In the genomic region with DNA sequence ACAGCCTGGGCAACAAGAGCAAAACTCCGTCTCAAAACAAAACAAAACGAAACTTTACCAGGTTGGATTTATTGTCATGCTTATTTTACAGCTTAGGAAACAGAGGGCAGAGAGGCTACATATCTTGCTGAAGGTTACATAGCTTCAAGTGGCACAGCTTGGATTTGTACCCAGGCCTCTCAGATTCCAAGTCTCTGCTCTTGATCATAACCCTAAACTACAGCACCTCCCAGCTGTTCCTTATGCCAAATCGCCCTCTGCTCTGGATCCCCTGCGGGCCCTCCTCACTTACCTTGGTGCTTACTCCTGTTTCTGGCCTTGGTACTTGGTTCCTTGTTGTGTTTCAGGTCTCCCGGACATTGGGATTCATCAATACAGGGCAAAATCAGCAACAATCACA, we compare ENCODE assay signal across 21 cellular contexts. TPM values are rescaled to one million over a fixed set of nuclear protein-coding genes. Genes with fewer than 3 reads are reported as not detected.
DNase-seq lines count a peak whose midpoint lies in the region; ATAC-seq and TF ChIP-seq lines count a peak whose summit lies in the region.
"Had no signal": no experiment of that assay in that cellular context is flagged by ENCODE, and none has a peak within 500 bp of the region (broad histone marks: within the 10 kb centered on the region; RNA-seq: fewer than 3 reads in every experiment).

No MANE protein-coding gene starts in this region.

- TF ChIP-seq CTCF in WERI-Rb-1 (IDR thresholded peaks at IDR 0.05; ENCODE audit: low read depth, low read length): no peak
- TF ChIP-seq CTCF in left lung (IDR thresholded peaks at IDR 0.05): no peak
- TF ChIP-seq CTCF in vagina (IDR thresholded peaks at IDR 0.05): no peak
- TF ChIP-seq CTCF in esophagus squamous epithelium (IDR thresholded peaks at IDR 0.05): no peak

- H3K9me3 ChIP-seq in right cardiac atrium (ENCODE audit: control insufficient read depth, low read length) (no peaks in the 10 kb centered on the region), WERI-Rb-1 (ENCODE audit: severe bottlenecking) (no peaks in the 10 kb centered on the region), left lung (no peaks in the 10 kb centered on the region), vagina (no peaks in the 10 kb centered on the region), esophagus squamous epithelium (no peaks in the 10 kb centered on the region)
- H3K9me3 ChIP-seq: HAP-1 had no signal

- H3K4me1 ChIP-seq in right cardiac atrium (ENCODE audit: control insufficient read depth, insufficient read depth, low read length): no peaks in the 10 kb centered on the region
- no peaks in the 10 kb centered on the region for H3K4me1 ChIP-seq in left lung
- no peaks in the 10 kb centered on the region for H3K4me1 ChIP-seq in vagina
- peaks cover 0 to under 1% (median 0%) of the 10 kb centered on the region in 3 donors for H3K4me1 ChIP-seq in esophagus squamous epithelium
- H3K4me1 ChIP-seq: HAP-1 had no signal

- TF ChIP-seq POLR2A in vagina (IDR thresholded peaks at IDR 0.05): no peak
- TF ChIP-seq POLR2A in esophagus squamous epithelium (IDR thresholded peaks at IDR 0.05): no peak
- TF ChIP-seq POLR2A in erythroblast (IDR thresholded peaks at IDR 0.05; ENCODE audit: low read length): no peak

- WGBS in right cardiac atrium: 91% methylated on average over 5 of the region's 5 CpGs
- WGBS in esophagus squamous epithelium, 2 donors: 87 to 89% methylated on average over 5 of the region's 5 CpGs

- H3K4me3 ChIP-seq in right cardiac atrium (ENCODE audit: low read length) (no peak overlapping the region), WERI-Rb-1 (ENCODE audit: low read depth, low read length) (no peak overlapping the region), left lung (no peak overlapping the region), vagina (no peak overlapping the region), esophagus squamous epithelium (no peak overlapping the region)
- H3K4me3 ChIP-seq: GM12878, GM23248, HAP-1 had no signal

- peaks cover 3% of the 10 kb centered on the region for H3K36me3 ChIP-seq in WERI-Rb-1
- H3K36me3 ChIP-seq in left lung: no peaks in the 10 kb centered on the region
- peaks cover 0 to 1% of the 10 kb centered on the region in 2 donors for H3K36me3 ChIP-seq in vagina
- peaks cover 0 to 1% (median 0%) of the 10 kb centered on the region in 3 donors for H3K36me3 ChIP-seq in esophagus squamous epithelium
- H3K36me3 ChIP-seq: HAP-1 had no signal

- ATAC-seq in Right ventricle myocardium superior (ENCODE audit: poor library complexity) (peak; percentile 64), right cardiac atrium (no peak), left lung (peak; percentile 57), GM21526 (IDR thresholded peaks at IDR 0.05; ENCODE audit: low FRiP score, unreplicated experiment) (no peak)
- ATAC-seq: CD8-positive, alpha-beta T cell; GM12878 had no signal

- intact Hi-C loops in Right ventricle myocardium superior (cut with DNase I) (no loop called here), right cardiac atrium (cut with DNase I) (no loop called here), left lung (cut with DNase I) (no loop called here), vagina (cut with DNase I) (no loop called here), esophagus squamous epithelium (cut with DNase I) (no loop called here)

- H3K27me3 ChIP-seq in right cardiac atrium (ENCODE audit: control insufficient read depth, insufficient read depth): no peaks in the 10 kb centered on the region
- no peaks in the 10 kb centered on the region for H3K27me3 ChIP-seq in WERI-Rb-1 (ENCODE audit: insufficient read depth, low read depth, severe bottlenecking)
- H3K27me3 ChIP-seq in left lung: no peaks in the 10 kb centered on the region
- no peaks in the 10 kb centered on the region for H3K27me3 ChIP-seq in vagina
- H3K27me3 ChIP-seq in esophagus squamous epithelium: no peaks in the 10 kb centered on the region

- DNase-seq in Right ventricle myocardium superior (no peak), right cardiac atrium (no peak), WERI-Rb-1 (peak; percentile 4), left lung (no peak), vagina (ENCODE audit: extremely low spot score in 2 of 2) (peak; percentile 19 to 25), esophagus squamous epithelium (lab: John Stamatoyannopoulos, UW) (no peak), erythroblast (lab: John Stamatoyannopoulos, UW) (no peak)
- DNase-seq: AML-193; C1 segment of cervical spinal cord; CD8-positive, alpha-beta T cell; DND-41; GM23248; NCI-H1105 treated with DMSO at 0.1 percent for 48 hours; NCI-H2081; NCI-H2171; NCI-H345; SHP77 had no signal

- H3K27ac ChIP-seq in right cardiac atrium (ENCODE audit: low read length) (no peak overlapping the region), WERI-Rb-1 (no peak overlapping the region), left lung (no peak overlapping the region), vagina (no peak overlapping the region), esophagus squamous epithelium (no peak overlapping the region)
- H3K27ac ChIP-seq: GM23248, KMS-11 had no signal

RNA-seq across cellular contexts. Expression of gene CUEDC1, which starts 11.7 kb away (rescaled TPM):
- total RNA-seq in Right ventricle myocardium superior (44.6 TPM), right cardiac atrium (10 to 100 TPM; 53.1 to 60.5 (median 55.1) TPM), left lung (10 to 100 TPM; 44.1 to 47.3 TPM), vagina (28.7 TPM), esophagus squamous epithelium (10 to 100 TPM in 3 of 4 donors, 1 to 10 TPM in 1; 7.4 to 27.3 (median 18.4) TPM)
- 41.0 TPM for polyA plus RNA-seq in right cardiac atrium

RNA-seq across cellular contexts. Expression of gene VEZF1, which starts 21.2 kb away (rescaled TPM):
- 73.7 TPM for total RNA-seq in Right ventricle myocardium superior
- 10 to 100 TPM; 67.4 to 74.6 (median 68.5) TPM for total RNA-seq in right cardiac atrium
- 20.0 TPM for polyA plus RNA-seq in right cardiac atrium
- total RNA-seq in left lung: 10 to 100 TPM; 62.7 to 62.9 TPM
- total RNA-seq in vagina: 86.2 TPM
- total RNA-seq in esophagus squamous epithelium: 10 to 100 TPM; 20.3 to 61.4 (median 27.4) TPM

RNA-seq across cellular contexts. Expression of gene SRSF1, which starts 40.2 kb away (rescaled TPM):
- 90.9 TPM for total RNA-seq in Right ventricle myocardium superior
- total RNA-seq in right cardiac atrium: 100 to 1,000 TPM in 3 of 4 donors, 10 to 100 TPM in 1; 97.9 to 132 (median 126) TPM
- polyA plus RNA-seq in right cardiac atrium: 58.9 TPM
- total RNA-seq in left lung: 100 to 1,000 TPM; 137 to 200 TPM
- total RNA-seq in vagina: 155 TPM
- total RNA-seq in esophagus squamous epithelium: 100 to 1,000 TPM; 134 to 223 (median 200) TPM

Comparison
In these comparisons a context has a peak if more than half of its experiments do, and no peak if none do; other contexts are left out.
1. ATAC-seq: peak in Right ventricle myocardium superior (single experiment) and left lung (single experiment); none in right cardiac atrium (0 of 2) and GM21526 (single experiment).
2. DNase-seq: peak in WERI-Rb-1 (single experiment) and vagina (2 of 2); none in Right ventricle myocardium superior (single experiment), right cardiac atrium (0 of 3), left lung (0 of 2), esophagus squamous epithelium (single experiment) and erythroblast (0 of 2).